In the genomic region with DNA sequence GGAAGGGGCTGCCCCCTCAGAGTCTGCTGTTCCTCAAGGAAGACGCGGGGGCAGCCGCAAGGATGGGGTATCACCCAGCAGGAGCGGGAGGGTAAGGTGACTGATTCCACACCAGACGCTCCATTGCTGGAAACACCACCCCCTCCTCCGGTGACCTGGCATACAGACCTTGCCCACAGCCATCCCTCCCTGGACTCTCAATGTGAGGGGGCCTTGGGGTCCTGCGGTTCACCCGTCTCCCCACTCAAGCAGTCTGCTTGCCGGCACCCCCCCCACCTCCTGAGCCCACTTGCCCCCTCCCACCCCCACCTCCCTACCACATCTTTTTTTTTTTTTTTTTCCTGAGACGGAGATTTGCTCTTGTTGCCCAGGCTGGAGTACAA, we compare ENCODE assay signal across 1 cellular context.
TF ChIP-seq lines count a peak whose summit lies in the region.

No MANE protein-coding gene starts in this region.

TF ChIP-seq in GM23338, 12 proteins besides CTCF, POLR2A, EP300 and RAD21 (continued from another document):
- TF ChIP-seq, protein P1, sequence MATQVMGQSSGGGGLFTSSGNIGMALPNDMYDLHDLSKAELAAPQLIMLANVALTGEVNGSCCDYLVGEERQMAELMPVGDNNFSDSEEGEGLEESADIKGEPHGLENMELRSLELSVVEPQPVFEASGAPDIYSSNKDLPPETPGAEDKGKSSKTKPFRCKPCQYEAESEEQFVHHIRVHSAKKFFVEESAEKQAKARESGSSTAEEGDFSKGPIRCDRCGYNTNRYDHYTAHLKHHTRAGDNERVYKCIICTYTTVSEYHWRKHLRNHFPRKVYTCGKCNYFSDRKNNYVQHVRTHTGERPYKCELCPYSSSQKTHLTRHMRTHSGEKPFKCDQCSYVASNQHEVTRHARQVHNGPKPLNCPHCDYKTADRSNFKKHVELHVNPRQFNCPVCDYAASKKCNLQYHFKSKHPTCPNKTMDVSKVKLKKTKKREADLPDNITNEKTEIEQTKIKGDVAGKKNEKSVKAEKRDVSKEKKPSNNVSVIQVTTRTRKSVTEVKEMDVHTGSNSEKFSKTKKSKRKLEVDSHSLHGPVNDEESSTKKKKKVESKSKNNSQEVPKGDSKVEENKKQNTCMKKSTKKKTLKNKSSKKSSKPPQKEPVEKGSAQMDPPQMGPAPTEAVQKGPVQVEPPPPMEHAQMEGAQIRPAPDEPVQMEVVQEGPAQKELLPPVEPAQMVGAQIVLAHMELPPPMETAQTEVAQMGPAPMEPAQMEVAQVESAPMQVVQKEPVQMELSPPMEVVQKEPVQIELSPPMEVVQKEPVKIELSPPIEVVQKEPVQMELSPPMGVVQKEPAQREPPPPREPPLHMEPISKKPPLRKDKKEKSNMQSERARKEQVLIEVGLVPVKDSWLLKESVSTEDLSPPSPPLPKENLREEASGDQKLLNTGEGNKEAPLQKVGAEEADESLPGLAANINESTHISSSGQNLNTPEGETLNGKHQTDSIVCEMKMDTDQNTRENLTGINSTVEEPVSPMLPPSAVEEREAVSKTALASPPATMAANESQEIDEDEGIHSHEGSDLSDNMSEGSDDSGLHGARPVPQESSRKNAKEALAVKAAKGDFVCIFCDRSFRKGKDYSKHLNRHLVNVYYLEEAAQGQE (IDR thresholded peaks at IDR 0.05; ENCODE audit: unreplicated experiment) = no peak
- TF ChIP-seq NANOG (IDR thresholded peaks at IDR 0.05; ENCODE audit: borderline replicate concordance) (no peak), JUNB (IDR thresholded peaks at IDR 0.05; ENCODE audit: unreplicated experiment) (no peak), STAT1 (IDR thresholded peaks at IDR 0.05; ENCODE audit: unreplicated experiment) (no peak), CREB1 (CRISPR knock-in tag; IDR thresholded peaks at IDR 0.05; ENCODE audit: low read depth) (no peak), EZH2phosphoT487 (IDR thresholded peaks at IDR 0.05; ENCODE audit: unreplicated experiment) (no peak), ZNF114 (CRISPR knock-in tag; IDR thresholded peaks at IDR 0.05) (no peak), POLR2AphosphoS5 (IDR thresholded peaks at IDR 0.05; ENCODE audit: low read depth) (no peak)
- TF ChIP-seq, protein P2, sequence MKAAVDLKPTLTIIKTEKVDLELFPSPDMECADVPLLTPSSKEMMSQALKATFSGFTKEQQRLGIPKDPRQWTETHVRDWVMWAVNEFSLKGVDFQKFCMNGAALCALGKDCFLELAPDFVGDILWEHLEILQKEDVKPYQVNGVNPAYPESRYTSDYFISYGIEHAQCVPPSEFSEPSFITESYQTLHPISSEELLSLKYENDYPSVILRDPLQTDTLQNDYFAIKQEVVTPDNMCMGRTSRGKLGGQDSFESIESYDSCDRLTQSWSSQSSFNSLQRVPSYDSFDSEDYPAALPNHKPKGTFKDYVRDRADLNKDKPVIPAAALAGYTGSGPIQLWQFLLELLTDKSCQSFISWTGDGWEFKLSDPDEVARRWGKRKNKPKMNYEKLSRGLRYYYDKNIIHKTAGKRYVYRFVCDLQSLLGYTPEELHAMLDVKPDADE (IDR thresholded peaks at IDR 0.05) = no peak
- TF ChIP-seq, protein P3, sequence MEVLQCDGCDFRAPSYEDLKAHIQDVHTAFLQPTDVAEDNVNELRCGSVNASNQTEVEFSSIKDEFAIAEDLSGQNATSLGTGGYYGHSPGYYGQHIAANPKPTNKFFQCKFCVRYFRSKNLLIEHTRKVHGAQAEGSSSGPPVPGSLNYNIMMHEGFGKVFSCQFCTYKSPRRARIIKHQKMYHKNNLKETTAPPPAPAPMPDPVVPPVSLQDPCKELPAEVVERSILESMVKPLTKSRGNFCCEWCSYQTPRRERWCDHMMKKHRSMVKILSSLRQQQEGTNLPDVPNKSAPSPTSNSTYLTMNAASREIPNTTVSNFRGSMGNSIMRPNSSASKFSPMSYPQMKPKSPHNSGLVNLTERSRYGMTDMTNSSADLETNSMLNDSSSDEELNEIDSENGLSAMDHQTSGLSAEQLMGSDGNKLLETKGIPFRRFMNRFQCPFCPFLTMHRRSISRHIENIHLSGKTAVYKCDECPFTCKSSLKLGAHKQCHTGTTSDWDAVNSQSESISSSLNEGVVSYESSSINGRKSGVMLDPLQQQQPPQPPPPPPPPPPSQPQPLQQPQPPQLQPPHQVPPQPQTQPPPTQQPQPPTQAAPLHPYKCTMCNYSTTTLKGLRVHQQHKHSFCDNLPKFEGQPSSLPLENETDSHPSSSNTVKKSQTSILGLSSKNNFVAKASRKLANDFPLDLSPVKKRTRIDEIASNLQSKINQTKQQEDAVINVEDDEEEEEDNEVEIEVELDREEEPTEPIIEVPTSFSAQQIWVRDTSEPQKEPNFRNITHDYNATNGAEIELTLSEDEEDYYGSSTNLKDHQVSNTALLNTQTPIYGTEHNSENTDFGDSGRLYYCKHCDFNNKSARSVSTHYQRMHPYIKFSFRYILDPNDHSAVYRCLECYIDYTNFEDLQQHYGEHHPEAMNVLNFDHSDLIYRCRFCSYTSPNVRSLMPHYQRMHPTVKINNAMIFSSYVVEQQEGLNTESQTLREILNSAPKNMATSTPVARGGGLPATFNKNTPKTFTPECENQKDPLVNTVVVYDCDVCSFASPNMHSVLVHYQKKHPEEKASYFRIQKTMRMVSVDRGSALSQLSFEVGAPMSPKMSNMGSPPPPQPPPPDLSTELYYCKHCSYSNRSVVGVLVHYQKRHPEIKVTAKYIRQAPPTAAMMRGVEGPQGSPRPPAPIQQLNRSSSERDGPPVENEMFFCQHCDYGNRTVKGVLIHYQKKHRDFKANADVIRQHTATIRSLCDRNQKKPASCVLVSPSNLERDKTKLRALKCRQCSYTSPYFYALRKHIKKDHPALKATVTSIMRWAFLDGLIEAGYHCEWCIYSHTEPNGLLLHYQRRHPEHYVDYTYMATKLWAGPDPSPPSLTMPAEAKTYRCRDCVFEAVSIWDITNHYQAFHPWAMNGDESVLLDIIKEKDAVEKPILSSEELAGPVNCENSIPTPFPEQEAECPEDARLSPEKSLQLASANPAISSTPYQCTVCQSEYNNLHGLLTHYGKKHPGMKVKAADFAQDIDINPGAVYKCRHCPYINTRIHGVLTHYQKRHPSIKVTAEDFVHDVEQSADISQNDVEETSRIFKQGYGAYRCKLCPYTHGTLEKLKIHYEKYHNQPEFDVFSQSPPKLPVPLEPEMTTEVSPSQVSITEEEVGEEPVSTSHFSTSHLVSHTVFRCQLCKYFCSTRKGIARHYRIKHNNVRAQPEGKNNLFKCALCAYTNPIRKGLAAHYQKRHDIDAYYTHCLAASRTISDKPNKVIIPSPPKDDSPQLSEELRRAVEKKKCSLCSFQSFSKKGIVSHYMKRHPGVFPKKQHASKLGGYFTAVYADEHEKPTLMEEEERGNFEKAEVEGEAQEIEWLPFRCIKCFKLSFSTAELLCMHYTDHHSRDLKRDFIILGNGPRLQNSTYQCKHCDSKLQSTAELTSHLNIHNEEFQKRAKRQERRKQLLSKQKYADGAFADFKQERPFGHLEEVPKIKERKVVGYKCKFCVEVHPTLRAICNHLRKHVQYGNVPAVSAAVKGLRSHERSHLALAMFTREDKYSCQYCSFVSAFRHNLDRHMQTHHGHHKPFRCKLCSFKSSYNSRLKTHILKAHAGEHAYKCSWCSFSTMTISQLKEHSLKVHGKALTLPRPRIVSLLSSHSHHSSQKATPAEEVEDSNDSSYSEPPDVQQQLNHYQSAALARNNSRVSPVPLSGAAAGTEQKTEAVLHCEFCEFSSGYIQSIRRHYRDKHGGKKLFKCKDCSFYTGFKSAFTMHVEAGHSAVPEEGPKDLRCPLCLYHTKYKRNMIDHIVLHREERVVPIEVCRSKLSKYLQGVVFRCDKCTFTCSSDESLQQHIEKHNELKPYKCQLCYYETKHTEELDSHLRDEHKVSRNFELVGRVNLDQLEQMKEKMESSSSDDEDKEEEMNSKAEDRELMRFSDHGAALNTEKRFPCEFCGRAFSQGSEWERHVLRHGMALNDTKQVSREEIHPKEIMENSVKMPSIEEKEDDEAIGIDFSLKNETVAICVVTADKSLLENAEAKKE (CRISPR knock-in tag; IDR thresholded peaks at IDR 0.05) = no peak
TF ChIP-seq in GM23338: peak in this region for 0.
